Comparison of ENCODE assay signal across 30 cellular contexts in the genomic region with DNA sequence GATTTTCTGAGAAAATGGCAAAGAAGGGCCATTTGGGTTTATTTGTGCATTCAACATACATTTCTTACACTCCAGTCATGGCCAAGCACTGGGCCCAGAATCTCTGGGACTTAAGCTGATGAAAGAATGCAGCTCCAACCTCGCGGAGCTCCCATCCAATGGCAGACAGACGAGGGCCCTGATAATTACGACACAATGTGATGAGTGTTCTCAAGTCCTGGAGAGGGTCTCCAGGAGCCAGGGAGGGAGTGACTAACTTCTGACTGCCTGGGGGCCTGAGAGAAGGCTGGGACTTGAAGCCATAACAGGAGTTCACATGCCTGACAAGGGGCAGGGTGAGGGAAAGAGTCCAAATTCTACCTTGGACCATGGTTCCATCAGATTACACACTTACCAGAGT. TPM values are rescaled to one million over a fixed set of nuclear protein-coding genes. Genes with fewer than 3 reads are reported as not detected.
"Had no signal": no experiment of that assay in that cellular context is flagged by ENCODE, and none has a peak within 500 bp of the region (broad histone marks: within the 10 kb centered on the region; RNA-seq: fewer than 3 reads in every experiment).

No MANE protein-coding gene starts in this region.

- H3K27ac ChIP-seq: body of pancreas, heart right ventricle, neutrophil, ovary, sigmoid colon, stomach, tibial artery, upper lobe of right lung had no signal

- H3K4me3 ChIP-seq: body of pancreas, heart right ventricle, mucosa of descending colon, ovary, sigmoid colon, smooth muscle cell, stomach, tibial artery, upper lobe of right lung had no signal

- H3K36me3 Mint-ChIP-seq: activated CD8-positive, alpha-beta memory T cell treated with anti-CD3 and anti-CD28 coated beads, Interleukin-2, amount 10 ng/mL, durations not matched to agents 7 days and 5 days; activated naive CD4-positive, alpha-beta T cell treated with anti-CD3 and anti-CD28 coated beads, Interleukin-2, amount 50 U/mL, for 72 hours; stimulated activated naive B cell treated with anti-CD40 and anti-IgM and Interleukin-4, amounts not matched to agents 10 μg/mL and 1 μg/mL and 100 μg/mL, for 72 hours; T-cell had no signal

- H3K9me3 ChIP-seq: body of pancreas, heart right ventricle, mucosa of descending colon, neutrophil, ovary, sigmoid colon, stomach, tibial artery, upper lobe of right lung had no signal

- H3K4me1 ChIP-seq: body of pancreas, heart right ventricle, sigmoid colon, stomach, tibial artery, upper lobe of right lung had no signal

- H3K4me1 Mint-ChIP-seq: activated CD4-positive, alpha-beta T cell treated with anti-CD3 and anti-CD28 coated beads for 36 hours; activated CD8-positive, alpha-beta memory T cell treated with anti-CD3 and anti-CD28 coated beads, Interleukin-2, amount 10 ng/mL, durations not matched to agents 7 days and 5 days; stimulated activated naive B cell treated with anti-CD40 and anti-IgM and Interleukin-4, amounts not matched to agents 10 μg/mL and 1 μg/mL and 100 μg/mL, for 72 hours; T-cell had no signal

- H3K36me3 ChIP-seq: heart right ventricle, neutrophil, ovary, sigmoid colon, stomach, tibial artery, upper lobe of right lung had no signal

- ATAC-seq: activated CD4-positive, alpha-beta T cell treated with anti-CD3 and anti-CD28 coated beads for 36 hours; activated CD8-positive, alpha-beta memory T cell treated with anti-CD3 and anti-CD28 coated beads, Interleukin-2, amount 10 ng/mL, durations not matched to agents 7 days and 5 days; activated CD8-positive, alpha-beta T cell treated with anti-CD3 and anti-CD28 coated beads, Interleukin-2, amount 10 ng/mL, durations not matched to agents 7 days and 5 days; activated naive CD4-positive, alpha-beta T cell treated with anti-CD3 and anti-CD28 coated beads, Interleukin-2, amount 50 U/mL, for 72 hours; body of pancreas; esophagus mucosa; heart right ventricle; mucosa of descending colon; stimulated activated naive B cell treated with anti-CD40 and anti-IgM and Interleukin-4, amounts not matched to agents 10 μg/mL and 1 μg/mL and 100 μg/mL, for 72 hours; T-cell; upper lobe of right lung had no signal

- H3K27me3 Mint-ChIP-seq: activated CD8-positive, alpha-beta memory T cell treated with anti-CD3 and anti-CD28 coated beads, Interleukin-2, amount 10 ng/mL, durations not matched to agents 7 days and 5 days had no signal

- H3K27me3 ChIP-seq: body of pancreas, neutrophil, ovary, sigmoid colon, upper lobe of right lung had no signal

- H3K9me3 Mint-ChIP-seq: activated naive CD4-positive, alpha-beta T cell treated with anti-CD3 and anti-CD28 coated beads, Interleukin-2, amount 50 U/mL, for 72 hours; nephron; stimulated activated naive B cell treated with anti-CD40 and anti-IgM and Interleukin-4, amounts not matched to agents 10 μg/mL and 1 μg/mL and 100 μg/mL, for 72 hours; T-cell; T-helper 2 cell treated with Interferon-gamma antibody and Interleukin-4, amounts not matched to agents 5 μg/mL and 100 μg/mL, for 36 hours had no signal

- FAIRE-seq: endothelial cell of umbilical vein had no signal

- DNase-seq: activated CD4-positive, alpha-beta T cell treated with anti-CD3 and anti-CD28 coated beads for 36 hours; activated CD4-positive, CD25-positive, alpha-beta regulatory T cell; activated CD8-positive, alpha-beta memory T cell treated with anti-CD3 and anti-CD28 coated beads, Interleukin-2, amount 10 ng/mL, durations not matched to agents 7 days and 5 days; activated CD8-positive, alpha-beta T cell treated with anti-CD3 and anti-CD28 coated beads, Interleukin-2, amount 10 ng/mL, durations not matched to agents 7 days and 5 days; activated naive CD4-positive, alpha-beta T cell; activated T-cell treated with anti-CD3 and anti-CD28 coated beads, Interleukin-2, amount 50 U/mL, for 48 hours; aorta; body of pancreas; cortex of kidney; foreskin melanocyte; heart right ventricle; mucosa of descending colon; ovary; sigmoid colon; stimulated activated CD4-positive, alpha-beta T cell treated with anti-CD3 and anti-CD28 coated beads, Interleukin-1b, Interleukin-23, amount 100 ng/mL, for 48 hours; stimulated activated CD4-positive, alpha-beta T cell treated with anti-CD3 and anti-CD28 coated beads, Interleukin-4, amount 100 ng/mL, for 4 hours; stimulated activated CD8-positive, alpha-beta memory T cell treated with anti-CD3 and anti-CD28 coated beads, Interleukin-4, amount 100 ng/mL, for 48 hours; stimulated activated naive B cell treated with anti-CD40 and anti-IgM and Interleukin-4, amounts not matched to agents 10 μg/mL and 1 μg/mL and 100 μg/mL, for 72 hours; stomach; T-cell; tibial artery; upper lobe of right lung had no signal

- H3K27ac Mint-ChIP-seq: activated CD4-positive, alpha-beta T cell treated with anti-CD3 and anti-CD28 coated beads for 36 hours; activated CD8-positive, alpha-beta memory T cell treated with anti-CD3 and anti-CD28 coated beads, Interleukin-2, amount 10 ng/mL, durations not matched to agents 7 days and 5 days; activated CD8-positive, alpha-beta T cell treated with anti-CD3 and anti-CD28 coated beads, Interleukin-2, amount 10 ng/mL, durations not matched to agents 7 days and 5 days; activated naive CD4-positive, alpha-beta T cell treated with anti-CD3 and anti-CD28 coated beads, Interleukin-2, amount 50 U/mL, for 72 hours; nephron; progenitor cell of endocrine pancreas; stimulated activated naive B cell treated with anti-CD40 and anti-IgM and Interleukin-4, amounts not matched to agents 10 μg/mL and 1 μg/mL and 100 μg/mL, for 72 hours; T-cell; T-helper 2 cell treated with Interferon-gamma antibody and Interleukin-4, amounts not matched to agents 5 μg/mL and 100 μg/mL, for 36 hours had no signal

- H3K4me3 Mint-ChIP-seq: activated CD4-positive, alpha-beta T cell treated with anti-CD3 and anti-CD28 coated beads for 36 hours; activated CD8-positive, alpha-beta memory T cell treated with anti-CD3 and anti-CD28 coated beads, Interleukin-2, amount 10 ng/mL, durations not matched to agents 7 days and 5 days; activated CD8-positive, alpha-beta T cell treated with anti-CD3 and anti-CD28 coated beads, Interleukin-2, amount 10 ng/mL, durations not matched to agents 7 days and 5 days; nephron; stimulated activated naive B cell treated with anti-CD40 and anti-IgM and Interleukin-4, amounts not matched to agents 10 μg/mL and 1 μg/mL and 100 μg/mL, for 72 hours; T-cell; T-helper 2 cell treated with Interferon-gamma antibody and Interleukin-4, amounts not matched to agents 5 μg/mL and 100 μg/mL, for 36 hours had no signal

RNA-seq across cellular contexts. Expression of a gene that starts 42.6 kb away (rescaled TPM):
- total RNA-seq: activated CD4-positive, alpha-beta T cell treated with anti-CD3 and anti-CD28 coated beads for 36 hours; activated CD8-positive, alpha-beta memory T cell treated with anti-CD3 and anti-CD28 coated beads, Interleukin-2, amount 10 ng/mL, durations not matched to agents 7 days and 5 days; activated CD8-positive, alpha-beta T cell treated with anti-CD3 and anti-CD28 coated beads, Interleukin-2, amount 10 ng/mL, durations not matched to agents 7 days and 5 days; activated naive CD4-positive, alpha-beta T cell treated with anti-CD3 and anti-CD28 coated beads, Interleukin-2, amount 50 U/mL, for 72 hours; T-cell had no signal
- polyA plus RNA-seq: aorta had no signal
